In genomic region chr5:138653502-138653901, GRCh38 we compare ENCODE assay signal across 10 cellular contexts.
DNase-seq lines count a peak whose midpoint lies in the region; ATAC-seq and TF ChIP-seq lines count a peak whose summit lies in the region.
"Had no signal": no experiment of that assay in that cellular context is flagged by ENCODE, and none has a peak within 500 bp of the region (broad histone marks: within the 10 kb centered on the region; RNA-seq: fewer than 3 reads in every experiment).

No MANE protein-coding gene starts in this region.

- peaks cover 19% of the 10 kb centered on the region for H3K4me1 Mint-ChIP-seq in activated CD4-positive, alpha-beta memory T cell treated with anti-CD3 and anti-CD28 coated beads, Interleukin-2, amount 10 ng/mL, durations not matched to agents 7 days and 5 days

- H3K27ac Mint-ChIP-seq in activated CD4-positive, alpha-beta memory T cell treated with anti-CD3 and anti-CD28 coated beads, Interleukin-2, amount 10 ng/mL, durations not matched to agents 7 days and 5 days: no peak overlapping the region

- no peaks in the 10 kb centered on the region for H3K36me3 ChIP-seq in HEK293 (ENCODE audit: control insufficient read depth in 2 of 2, insufficient read depth in 1 of 2, low read length in 2 of 2)

- peaks cover 91% of the 10 kb centered on the region for H3K27me3 Mint-ChIP-seq in activated CD4-positive, alpha-beta memory T cell treated with anti-CD3 and anti-CD28 coated beads, Interleukin-2, amount 10 ng/mL, durations not matched to agents 7 days and 5 days

- no peak overlapping the region for H3K4me3 Mint-ChIP-seq in activated CD4-positive, alpha-beta memory T cell treated with anti-CD3 and anti-CD28 coated beads, Interleukin-2, amount 10 ng/mL, durations not matched to agents 7 days and 5 days

- no peaks in the 10 kb centered on the region for H3K9me3 Mint-ChIP-seq in activated CD4-positive, alpha-beta memory T cell treated with anti-CD3 and anti-CD28 coated beads, Interleukin-2, amount 10 ng/mL, durations not matched to agents 7 days and 5 days

- DNase-seq in DMS 273 (lab: John Stamatoyannopoulos, UW; ENCODE audit: unreplicated experiment) (peak; percentile 56), DMS 273 treated with DMSO at 0.1 percent for 48 hours (lab: John Stamatoyannopoulos, UW) (no peak), kidney glomerular epithelial cell (lab: John Stamatoyannopoulos, UW) (peak; percentile 10)
- DNase-seq in activated CD4-positive, alpha-beta memory T cell treated with anti-CD3 and anti-CD28 coated beads, Interleukin-2, amount 10 ng/mL, durations not matched to agents 7 days and 5 days: peak; percentile 20
- DNase-seq: amniotic stem cell had no signal

- H3K4me1 ChIP-seq in HEK293 (ENCODE audit: control insufficient read depth, insufficient read depth, low read length): no peaks in the 10 kb centered on the region; the same call in 1 of the 2 replicates

- no peak overlapping the region for H3K4me3 ChIP-seq in HEK293 (ENCODE audit: low read depth, low read length)

- CTCF ChIA-PET in HEK293 (lab: Yijun Ruan, JAX): interaction anchor here (0.6 to 1.4 kb wide), 5 partner anchors 12 to 201 kb away, joined by 3 to 7 read pairs (median 3); no protein-coding TSS in a partner anchor
- CTCF ChIA-PET in activated CD4-positive, alpha-beta memory T cell treated with anti-CD3 and anti-CD28 coated beads, Interleukin-2, amount 10 ng/mL, durations not matched to agents 7 days and 5 days (lab: Charles Lee): interaction anchor here (1.0 kb wide), 1 partner anchor 94 kb away, joined by 3 read pairs; no protein-coding TSS in a partner anchor

- no peak for TF ChIP-seq CTCF in HEK293 (tag by site-specific recombination; IDR thresholded peaks at IDR 0.05)

- POLR2A ChIA-PET in HEK293 (lab: Yijun Ruan, JAX): interaction anchor here (0.6 kb wide), 1 partner anchor 53 kb away, joined by 4 read pairs; no protein-coding TSS in a partner anchor
- POLR2A ChIA-PET in activated CD4-positive, alpha-beta memory T cell treated with anti-CD3 and anti-CD28 coated beads, Interleukin-2, amount 10 ng/mL, durations not matched to agents 7 days and 5 days (lab: Charles Lee): interaction anchor here (1.0 to 2.1 kb wide), 3 partner anchors 15 to 80 kb away, joined by 3 to 9 read pairs (median 7); partner anchors contain the start of gene HSPA9

- H3K27ac ChIP-seq in HEK293 (ENCODE audit: extremely low read depth, low read depth, low read length): no peak overlapping the region
- H3K27ac ChIP-seq: 22Rv1 had no signal

- H3K9me3 ChIP-seq in HEK293 (ENCODE audit: control insufficient read depth, insufficient read depth, low read depth, low read length): no peaks in the 10 kb centered on the region

- H3K36me3 Mint-ChIP-seq in activated CD4-positive, alpha-beta memory T cell treated with anti-CD3 and anti-CD28 coated beads, Interleukin-2, amount 10 ng/mL, durations not matched to agents 7 days and 5 days (ENCODE audit: low read depth): no peaks in the 10 kb centered on the region

- ATAC-seq in HG03280 (IDR thresholded peaks at IDR 0.05; ENCODE audit: unreplicated experiment) (no peak), GM18498 (IDR thresholded peaks at IDR 0.05; ENCODE audit: unreplicated experiment) (no peak), GM21515 (IDR thresholded peaks at IDR 0.05; ENCODE audit: unreplicated experiment) (no peak)

TF ChIP-seq in HEK293, 187 proteins besides CTCF, POLR2A, EP300 and RAD21:
- TF ChIP-seq ZNF654 (tag by site-specific recombination; IDR thresholded peaks at IDR 0.05; ENCODE audit: low read depth): peak; percentile 11; the same call in 1 of the 2 replicates
- TF ChIP-seq ZNF571 (tag by site-specific recombination; IDR thresholded peaks at IDR 0.05): no peak
